ENCODE assay signal across 1 cellular context in genomic region chr2:33289961-33290360, GRCh38.
TF ChIP-seq lines count a peak whose summit lies in the region.

No MANE protein-coding gene starts in this region.

TF ChIP-seq in SK-N-SH treated with all-trans-retinoic acid at 6 μM for 48 hours, 23 proteins besides CTCF, POLR2A, EP300 and RAD21 (continued from another document):
- TF ChIP-seq POU6F1 (CRISPR knock-in tag; IDR thresholded peaks at IDR 0.05; ENCODE audit: borderline replicate concordance, low read depth), result no peak
- no peak for TF ChIP-seq ARNTL (CRISPR knock-in tag; IDR thresholded peaks at IDR 0.05; ENCODE audit: borderline replicate concordance, low read depth)
- no peak for TF ChIP-seq ZC3H10 (CRISPR knock-in tag; IDR thresholded peaks at IDR 0.05)
- no peak for TF ChIP-seq ZNF8 (CRISPR knock-in tag; IDR thresholded peaks at IDR 0.05)
- TF ChIP-seq TCF4 (CRISPR knock-in tag; IDR thresholded peaks at IDR 0.05; ENCODE audit: borderline replicate concordance), result no peak
- TF ChIP-seq CSRNP3 (CRISPR knock-in tag; IDR thresholded peaks at IDR 0.05), result no peak
- TF ChIP-seq CREB5 (CRISPR knock-in tag; IDR thresholded peaks at IDR 0.05; ENCODE audit: low read depth), result no peak
- no peak for TF ChIP-seq OSR1 (CRISPR knock-in tag; IDR thresholded peaks at IDR 0.05)
- no peak for TF ChIP-seq PPARA (CRISPR knock-in tag; IDR thresholded peaks at IDR 0.05; ENCODE audit: borderline replicate concordance)
